Comparison of ENCODE assay signal across 34 cellular contexts in genomic region chr1:77401384-77401783, GRCh38.
"Had no signal": no experiment of that assay in that cellular context is flagged by ENCODE, and none has a peak within 500 bp of the region (broad histone marks: within the 10 kb centered on the region; RNA-seq: fewer than 3 reads in every experiment).

No MANE protein-coding gene starts in this region.

- H3K4me1 Mint-ChIP-seq: activated CD4-positive, alpha-beta T cell treated with anti-CD3 and anti-CD28 coated beads, Interleukin-2, amount 10 ng/mL, durations not matched to agents 24 days and 14 days; activated CD8-positive, alpha-beta memory T cell treated with anti-CD3 and anti-CD28 coated beads, Interleukin-2, amount 10 ng/mL, durations not matched to agents 7 days and 5 days; activated naive CD8-positive, alpha-beta T cell treated with anti-CD3 and anti-CD28 coated beads, Interleukin-2, amount 50 U/mL, for 24 hours; central memory CD8-positive, alpha-beta T cell had no signal

- H3K9me3 Mint-ChIP-seq: activated CD4-positive, alpha-beta memory T cell treated with anti-CD3 and anti-CD28 coated beads for 36 hours; activated naive CD4-positive, alpha-beta T cell treated with anti-CD3 and anti-CD28 coated beads, Interleukin-2, amount 50 U/mL, for 24 hours; activated naive CD8-positive, alpha-beta T cell treated with anti-CD3 and anti-CD28 coated beads for 36 hours; activated naive CD8-positive, alpha-beta T cell treated with anti-CD3 and anti-CD28 coated beads, Interleukin-2, amount 50 U/mL, for 24 hours; activated T-helper 1 cell treated with anti-CD3 and anti-CD28 coated beads, Interleukin-12 subunit alpha, Interleukin-12 subunit beta, Interleukin-2, Interleukin-4 antibody, amounts not matched to agents 30 ng/mL and 10 ng/mL and 1 ng/mL, durations not matched to agents 14 hours and 24 hours and 36 hours; activated T-helper 2 cell treated with anti-CD3 and anti-CD28 coated beads, Interferon-gamma antibody, Interleukin-2, Interleukin-4, amounts not matched to agents 10 μg/mL and 5 μg/mL and 100 μg/mL, durations not matched to agents 14 hours and 24 hours and 36 hours; central memory CD8-positive, alpha-beta T cell had no signal

- H3K27me3 Mint-ChIP-seq: activated CD4-positive, alpha-beta memory T cell treated with anti-CD3 and anti-CD28 coated beads for 36 hours; activated CD4-positive, alpha-beta T cell treated with anti-CD3 and anti-CD28 coated beads for 36 hours; activated CD4-positive, alpha-beta T cell treated with anti-CD3 and anti-CD28 coated beads, Interleukin-2, amount 10 ng/mL, durations not matched to agents 24 days and 14 days; activated naive CD4-positive, alpha-beta T cell treated with anti-CD3 and anti-CD28 coated beads, Interleukin-2, amount 50 U/mL, for 24 hours; activated naive CD8-positive, alpha-beta T cell treated with anti-CD3 and anti-CD28 coated beads for 36 hours; activated naive CD8-positive, alpha-beta T cell treated with anti-CD3 and anti-CD28 coated beads, Interleukin-2, amount 50 U/mL, for 24 hours had no signal

- H3K27me3 ChIP-seq: adrenal gland, ascending aorta, breast epithelium, cardiac muscle cell, esophagus squamous epithelium, gastroesophageal sphincter had no signal

- H3K27ac Mint-ChIP-seq: activated CD4-positive, alpha-beta memory T cell treated with anti-CD3 and anti-CD28 coated beads for 36 hours; activated CD4-positive, alpha-beta T cell treated with anti-CD3 and anti-CD28 coated beads for 36 hours; activated CD4-positive, alpha-beta T cell treated with anti-CD3 and anti-CD28 coated beads, Interleukin-2, amount 10 ng/mL, durations not matched to agents 24 days and 14 days; activated CD8-positive, alpha-beta memory T cell treated with anti-CD3 and anti-CD28 coated beads, Interleukin-2, amount 10 ng/mL, durations not matched to agents 7 days and 5 days; activated CD8-positive, alpha-beta T cell treated with anti-CD3 and anti-CD28 coated beads, Interleukin-2, amount 10 ng/mL, durations not matched to agents 7 days and 5 days; activated naive CD4-positive, alpha-beta T cell treated with anti-CD3 and anti-CD28 coated beads for 36 hours; activated naive CD4-positive, alpha-beta T cell treated with anti-CD3 and anti-CD28 coated beads, Interleukin-2, amount 50 U/mL, for 24 hours; activated naive CD8-positive, alpha-beta T cell treated with anti-CD3 and anti-CD28 coated beads for 36 hours; activated naive CD8-positive, alpha-beta T cell treated with anti-CD3 and anti-CD28 coated beads, Interleukin-2, amount 50 U/mL, for 24 hours; activated T-helper 1 cell treated with anti-CD3 and anti-CD28 coated beads, Interleukin-12 subunit alpha, Interleukin-12 subunit beta, Interleukin-2, Interleukin-4 antibody, amounts not matched to agents 30 ng/mL and 10 ng/mL and 1 ng/mL, durations not matched to agents 14 hours and 24 hours and 36 hours; activated T-helper 2 cell treated with anti-CD3 and anti-CD28 coated beads, Interferon-gamma antibody, Interleukin-2, Interleukin-4, amounts not matched to agents 10 μg/mL and 5 μg/mL and 100 μg/mL, durations not matched to agents 14 hours and 24 hours and 36 hours; brain had no signal

- H3K36me3 Mint-ChIP-seq: activated CD4-positive, alpha-beta memory T cell treated with anti-CD3 and anti-CD28 coated beads for 36 hours; activated CD8-positive, alpha-beta memory T cell treated with anti-CD3 and anti-CD28 coated beads, Interleukin-2, amount 10 ng/mL, durations not matched to agents 7 days and 5 days; brain had no signal

- ATAC-seq: activated CD4-positive, alpha-beta T cell treated with anti-CD3 and anti-CD28 coated beads for 36 hours; activated CD8-positive, alpha-beta memory T cell treated with anti-CD3 and anti-CD28 coated beads, Interleukin-2, amount 10 ng/mL, durations not matched to agents 7 days and 5 days; activated CD8-positive, alpha-beta T cell treated with anti-CD3 and anti-CD28 coated beads, Interleukin-2, amount 10 ng/mL, durations not matched to agents 7 days and 5 days; activated naive CD8-positive, alpha-beta T cell treated with anti-CD3 and anti-CD28 coated beads, Interleukin-2, amount 50 U/mL, for 24 hours; gastroesophageal sphincter had no signal

- H3K4me3 Mint-ChIP-seq: activated CD4-positive, alpha-beta memory T cell treated with anti-CD3 and anti-CD28 coated beads for 36 hours; activated CD4-positive, alpha-beta T cell treated with anti-CD3 and anti-CD28 coated beads for 36 hours; activated CD4-positive, alpha-beta T cell treated with anti-CD3 and anti-CD28 coated beads, Interleukin-2, amount 10 ng/mL, durations not matched to agents 24 days and 14 days; activated CD8-positive, alpha-beta memory T cell treated with anti-CD3 and anti-CD28 coated beads, Interleukin-2, amount 10 ng/mL, durations not matched to agents 7 days and 5 days; activated CD8-positive, alpha-beta T cell treated with anti-CD3 and anti-CD28 coated beads, Interleukin-2, amount 10 ng/mL, durations not matched to agents 7 days and 5 days; activated naive CD4-positive, alpha-beta T cell treated with anti-CD3 and anti-CD28 coated beads for 36 hours; activated naive CD4-positive, alpha-beta T cell treated with anti-CD3 and anti-CD28 coated beads, Interleukin-2, amount 50 U/mL, for 24 hours; activated naive CD8-positive, alpha-beta T cell treated with anti-CD3 and anti-CD28 coated beads for 36 hours; activated naive CD8-positive, alpha-beta T cell treated with anti-CD3 and anti-CD28 coated beads, Interleukin-2, amount 50 U/mL, for 24 hours; activated T-helper 1 cell treated with anti-CD3 and anti-CD28 coated beads, Interleukin-12 subunit alpha, Interleukin-12 subunit beta, Interleukin-2, Interleukin-4 antibody, amounts not matched to agents 30 ng/mL and 10 ng/mL and 1 ng/mL, durations not matched to agents 14 hours and 24 hours and 36 hours; brain; central memory CD8-positive, alpha-beta T cell had no signal

- H3K27ac ChIP-seq: adrenal gland, ascending aorta, breast epithelium, cardiac muscle cell, epithelial cell of prostate, esophagus squamous epithelium, gastroesophageal sphincter had no signal

- H3K4me3 ChIP-seq: adrenal gland, ascending aorta, breast epithelium, cardiac muscle cell, esophagus squamous epithelium, gastroesophageal sphincter had no signal

- DNase-seq: activated CD4-positive, alpha-beta memory T cell treated with anti-CD3 and anti-CD28 coated beads for 36 hours; activated CD4-positive, alpha-beta T cell treated with anti-CD3 and anti-CD28 coated beads for 36 hours; activated CD4-positive, alpha-beta T cell treated with anti-CD3 and anti-CD28 coated beads, Interleukin-2, amount 10 ng/mL, durations not matched to agents 24 days and 14 days; activated CD4-positive, CD25-positive, alpha-beta regulatory T cell; activated CD4-positive, CD25-positive, alpha-beta regulatory T cell treated with anti-CD3 and anti-CD28 coated beads, Interleukin-2, amount 50 U/mL, for 72 hours; activated CD8-positive, alpha-beta memory T cell treated with anti-CD3 and anti-CD28 coated beads, Interleukin-2, amount 10 ng/mL, durations not matched to agents 7 days and 5 days; activated CD8-positive, alpha-beta memory T cell treated with anti-CD3 and anti-CD28 coated beads, Interleukin-2, amount 50 U/mL, for 4 hours; activated CD8-positive, alpha-beta T cell treated with anti-CD3 and anti-CD28 coated beads, Interleukin-2, amount 10 ng/mL, durations not matched to agents 7 days and 5 days; activated effector memory CD4-positive, alpha-beta T cell treated with anti-CD3 and anti-CD28 coated beads, Interleukin-2, amount 50 U/mL, for 16 hours; activated naive CD4-positive, alpha-beta T cell treated with anti-CD3 and anti-CD28 coated beads for 36 hours; activated naive CD8-positive, alpha-beta T cell treated with anti-CD3 and anti-CD28 coated beads for 36 hours; activated naive CD8-positive, alpha-beta T cell treated with anti-CD3 and anti-CD28 coated beads, Interleukin-2, amount 50 U/mL, for 24 hours; activated T-cell treated with anti-CD3 and anti-CD28 coated beads, Interleukin-2, amount 50 U/mL, for 1 hour; activated T-cell treated with anti-CD3 and anti-CD28 coated beads, Interleukin-2, amount 50 U/mL, for 48 hours; adrenal gland; amygdala; cortex of kidney; dermis blood vessel endothelial cell; effector CD8-positive, alpha-beta T cell; esophagus squamous epithelium; foreskin melanocyte; T-helper 2 cell had no signal

- FAIRE-seq: colon, endothelial cell of umbilical vein had no signal
